ENCODE assay signal across 1 cellular context in the genomic region with DNA sequence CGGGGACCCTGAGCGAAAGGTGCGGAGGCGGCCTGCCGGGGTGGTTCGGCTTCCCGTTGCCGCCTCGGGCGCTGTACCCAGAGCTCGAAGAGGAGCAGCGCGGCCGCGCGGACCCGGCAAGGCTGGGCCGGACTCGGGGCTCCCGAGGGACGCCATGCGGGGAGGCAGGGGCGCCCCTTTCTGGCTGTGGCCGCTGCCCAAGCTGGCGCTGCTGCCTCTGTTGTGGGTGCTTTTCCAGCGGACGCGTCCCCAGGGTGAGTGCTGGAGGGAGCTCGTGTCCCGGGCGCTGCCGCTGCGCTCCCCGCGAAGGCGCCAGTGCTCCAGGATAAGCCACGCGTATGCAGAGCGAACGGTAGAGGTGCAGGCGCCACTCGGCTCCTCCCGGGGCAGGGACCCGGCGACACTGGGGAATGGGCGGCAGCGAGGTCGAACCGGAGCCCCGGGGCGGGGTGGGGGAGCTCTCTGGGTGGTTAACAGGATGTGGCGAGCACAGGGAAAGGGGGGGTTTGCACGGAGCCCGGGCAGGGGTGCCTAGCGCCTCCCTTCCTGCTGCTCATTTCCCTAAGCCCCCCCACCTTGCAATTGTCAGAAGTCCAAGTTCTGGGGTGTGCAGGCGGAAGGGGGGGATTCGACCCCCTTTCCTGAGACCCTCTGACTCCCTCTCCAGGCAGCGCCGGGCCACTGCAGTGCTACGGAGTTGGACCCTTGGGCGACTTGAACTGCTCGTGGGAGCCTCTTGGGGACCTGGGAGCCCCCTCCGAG.
A peak's percentile ranks its signal among the peaks of the same experiment; 100 is the strongest.
TF ChIP-seq lines count a peak whose summit lies in the region.

Gene IL27RA (plus strand): TSS at position 44 of the 762 bp plus-strand sequence. CDS start 111 bp downstream, at position 155.

TF ChIP-seq in K562, 482 proteins besides CTCF, POLR2A, EP300 and RAD21 (continued from another document and continues in another):
- no peak for TF ChIP-seq ZNF318 (IDR thresholded peaks at IDR 0.05; ENCODE audit: borderline replicate concordance in 1 of 2, low read depth in 1 of 2)
- TF ChIP-seq, protein P1, sequence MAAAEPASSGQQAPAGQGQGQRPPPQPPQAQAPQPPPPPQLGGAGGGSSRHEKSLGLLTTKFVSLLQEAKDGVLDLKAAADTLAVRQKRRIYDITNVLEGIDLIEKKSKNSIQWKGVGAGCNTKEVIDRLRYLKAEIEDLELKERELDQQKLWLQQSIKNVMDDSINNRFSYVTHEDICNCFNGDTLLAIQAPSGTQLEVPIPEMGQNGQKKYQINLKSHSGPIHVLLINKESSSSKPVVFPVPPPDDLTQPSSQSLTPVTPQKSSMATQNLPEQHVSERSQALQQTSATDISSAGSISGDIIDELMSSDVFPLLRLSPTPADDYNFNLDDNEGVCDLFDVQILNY (CRISPR knock-in tag; IDR thresholded peaks at IDR 0.05): no peak
- no peak for TF ChIP-seq POLR3A (IDR thresholded peaks at IDR 0.05; ENCODE audit: borderline replicate concordance, extremely low read depth, insufficient read depth, insufficient read length)
- no peak for TF ChIP-seq CSDE1 (IDR thresholded peaks at IDR 0.05)
- TF ChIP-seq THRAP3 (IDR thresholded peaks at IDR 0.05; ENCODE audit: borderline replicate concordance): no peak
- TF ChIP-seq E2F4 (CRISPR knock-in tag; IDR thresholded peaks at IDR 0.05; ENCODE audit: low read depth): no peak
- TF ChIP-seq EWSR1 (IDR thresholded peaks at IDR 0.05; ENCODE audit: borderline replicate concordance, low read depth, partially characterized antibody): no peak
- TF ChIP-seq BRCA1 (IDR thresholded peaks at IDR 0.05): no peak
- no peak for TF ChIP-seq BRCA1 (CRISPR knock-in tag; IDR thresholded peaks at IDR 0.05)
- TF ChIP-seq ZFP91 (CRISPR knock-in tag; IDR thresholded peaks at IDR 0.05): no peak
- no peak for TF ChIP-seq STAT5A (IDR thresholded peaks at IDR 0.05; ENCODE audit: borderline replicate concordance, low read length)
- no peak for TF ChIP-seq ZNF217 (CRISPR knock-in tag; IDR thresholded peaks at IDR 0.05)
- TF ChIP-seq, protein P2, sequence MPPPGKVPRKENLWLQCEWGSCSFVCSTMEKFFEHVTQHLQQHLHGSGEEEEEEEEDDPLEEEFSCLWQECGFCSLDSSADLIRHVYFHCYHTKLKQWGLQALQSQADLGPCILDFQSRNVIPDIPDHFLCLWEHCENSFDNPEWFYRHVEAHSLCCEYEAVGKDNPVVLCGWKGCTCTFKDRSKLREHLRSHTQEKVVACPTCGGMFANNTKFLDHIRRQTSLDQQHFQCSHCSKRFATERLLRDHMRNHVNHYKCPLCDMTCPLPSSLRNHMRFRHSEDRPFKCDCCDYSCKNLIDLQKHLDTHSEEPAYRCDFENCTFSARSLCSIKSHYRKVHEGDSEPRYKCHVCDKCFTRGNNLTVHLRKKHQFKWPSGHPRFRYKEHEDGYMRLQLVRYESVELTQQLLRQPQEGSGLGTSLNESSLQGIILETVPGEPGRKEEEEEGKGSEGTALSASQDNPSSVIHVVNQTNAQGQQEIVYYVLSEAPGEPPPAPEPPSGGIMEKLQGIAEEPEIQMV (tag; conservative IDR thresholded peaks at IDR 0.05; ENCODE audit: low read depth): no peak
- peak; percentile 73 for TF ChIP-seq GATAD2B (IDR thresholded peaks at IDR 0.05; ENCODE audit: borderline replicate concordance)
- TF ChIP-seq MEF2D (tag; conservative IDR thresholded peaks at IDR 0.05; ENCODE audit: low read depth): no peak
- no peak for TF ChIP-seq LCOR (CRISPR knock-in tag; IDR thresholded peaks at IDR 0.05)
- no peak for TF ChIP-seq CUX1 (CRISPR knock-in tag; IDR thresholded peaks at IDR 0.05)
- TF ChIP-seq NR2C1 (IDR thresholded peaks at IDR 0.05): no peak
- no peak for TF ChIP-seq NR2C1 (tag; IDR thresholded peaks at IDR 0.05)
- TF ChIP-seq SIN3B (IDR thresholded peaks at IDR 0.05; ENCODE audit: low read depth): no peak
- TF ChIP-seq CEBPG (CRISPR knock-in tag; IDR thresholded peaks at IDR 0.05): no peak; the same call in 1 of the 2 replicates
- TF ChIP-seq CEBPG (tag; conservative IDR thresholded peaks at IDR 0.05 in 1 of 2, IDR thresholded peaks at IDR 0.05 in 1 of 2): no peak
- TF ChIP-seq CTBP1 (IDR thresholded peaks at IDR 0.05; ENCODE audit: borderline replicate concordance): peak; percentile 42; the same call in 1 of the 2 replicates
- peak; percentile 90 for TF ChIP-seq RBFOX2 (IDR thresholded peaks at IDR 0.05; ENCODE audit: low read depth, low read length)
- TF ChIP-seq POLR2B (IDR thresholded peaks at IDR 0.05; ENCODE audit: low read depth, partially characterized antibody): peak; percentile 42
- peak; percentile 64 for TF ChIP-seq CXXC5 (CRISPR knock-in tag; IDR thresholded peaks at IDR 0.05)
- no peak for TF ChIP-seq ELK3 (CRISPR knock-in tag; IDR thresholded peaks at IDR 0.05)
- no peak for TF ChIP-seq ZKSCAN1 (IDR thresholded peaks at IDR 0.05; ENCODE audit: low read depth, low read length)
- TF ChIP-seq RBM25 (IDR thresholded peaks at IDR 0.05; ENCODE audit: low read depth, low read length, severe bottlenecking): no peak
- peak; percentile 82 for TF ChIP-seq MAX (CRISPR knock-in tag; IDR thresholded peaks at IDR 0.05)
- no peak for TF ChIP-seq KAT8 (IDR thresholded peaks at IDR 0.05; ENCODE audit: low read depth)
- TF ChIP-seq, protein P3, sequence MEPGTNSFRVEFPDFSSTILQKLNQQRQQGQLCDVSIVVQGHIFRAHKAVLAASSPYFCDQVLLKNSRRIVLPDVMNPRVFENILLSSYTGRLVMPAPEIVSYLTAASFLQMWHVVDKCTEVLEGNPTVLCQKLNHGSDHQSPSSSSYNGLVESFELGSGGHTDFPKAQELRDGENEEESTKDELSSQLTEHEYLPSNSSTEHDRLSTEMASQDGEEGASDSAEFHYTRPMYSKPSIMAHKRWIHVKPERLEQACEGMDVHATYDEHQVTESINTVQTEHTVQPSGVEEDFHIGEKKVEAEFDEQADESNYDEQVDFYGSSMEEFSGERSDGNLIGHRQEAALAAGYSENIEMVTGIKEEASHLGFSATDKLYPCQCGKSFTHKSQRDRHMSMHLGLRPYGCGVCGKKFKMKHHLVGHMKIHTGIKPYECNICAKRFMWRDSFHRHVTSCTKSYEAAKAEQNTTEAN (CRISPR knock-in tag; IDR thresholded peaks at IDR 0.05): no peak
- TF ChIP-seq ZNF175 (CRISPR knock-in tag; IDR thresholded peaks at IDR 0.05; ENCODE audit: low read depth): no peak
- TF ChIP-seq CBX2 (IDR thresholded peaks at IDR 0.05; ENCODE audit: insufficient read depth, low read length, poor library complexity, severe bottlenecking): no peak
